ENCODE assay signal across 23 cellular contexts in the genomic region with DNA sequence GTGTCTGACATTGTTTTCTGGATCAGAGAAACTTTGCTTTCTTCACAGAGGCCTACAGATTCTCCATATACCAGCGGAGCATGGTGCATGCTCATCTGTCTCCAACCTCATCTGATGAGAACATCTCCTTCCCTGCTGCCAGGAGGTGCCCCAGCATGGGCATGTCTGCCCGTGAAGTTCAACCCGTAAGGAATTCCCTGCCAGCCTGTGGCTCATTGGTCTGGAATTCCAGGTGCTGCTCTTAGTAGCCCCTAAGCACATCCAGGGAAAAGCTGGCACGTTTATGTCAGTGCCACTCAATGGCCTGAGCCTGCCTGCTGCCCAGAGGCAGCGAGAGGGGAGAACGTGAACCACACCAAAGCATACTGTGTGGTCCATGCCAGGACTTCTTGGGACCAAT. TPM values are rescaled to one million over a fixed set of nuclear protein-coding genes. Genes with fewer than 3 reads are reported as not detected.
DNase-seq lines count a peak whose midpoint lies in the region; ATAC-seq, FAIRE-seq and TF ChIP-seq lines count a peak whose summit lies in the region.
"Had no signal": no experiment of that assay in that cellular context is flagged by ENCODE, and none has a peak within 500 bp of the region (broad histone marks: within the 10 kb centered on the region; RNA-seq: fewer than 3 reads in every experiment).

No MANE protein-coding gene starts in this region.

- CTCF ChIA-PET in activated CD4-positive, alpha-beta T cell treated with anti-CD3 and anti-CD28 coated beads, Interleukin-2, amount 10 ng/mL, durations not matched to agents 7 days and 5 days (lab: Charles Lee): interaction anchor here (0.9 kb wide), 1 partner anchor 250 kb away, joined by 3 read pairs; no protein-coding TSS in a partner anchor
- CTCF ChIA-PET in GM12878 (lab: Yijun Ruan, JAX): no interaction called here

- no peaks in the 10 kb centered on the region for H3K27me3 Mint-ChIP-seq in activated CD4-positive, alpha-beta T cell treated with anti-CD3 and anti-CD28 coated beads, Interleukin-2, amount 10 ng/mL, durations not matched to agents 7 days and 5 days
- peaks cover 36% of the 10 kb centered on the region for H3K27me3 Mint-ChIP-seq in nephron (ENCODE audit: low read depth)
- H3K27me3 Mint-ChIP-seq in mesothelial cell of epicardium (ENCODE audit: low read depth): peaks cover 39% of the 10 kb centered on the region

- H3K4me1 Mint-ChIP-seq in activated CD4-positive, alpha-beta T cell treated with anti-CD3 and anti-CD28 coated beads, Interleukin-2, amount 10 ng/mL, durations not matched to agents 7 days and 5 days: peaks cover 70% of the 10 kb centered on the region
- H3K4me1 Mint-ChIP-seq in nephron (peaks cover 14% of the 10 kb centered on the region), mesothelial cell of epicardium (peaks cover 33% of the 10 kb centered on the region)

- H3K27ac ChIP-seq in OCI-LY1 (ENCODE audit: low read depth, low read length, poor library complexity, severe bottlenecking): peak overlapping the region; percentile 93
- peak overlapping the region; percentile 95 for H3K27ac ChIP-seq in GM12878 (ENCODE audit: control insufficient read depth, insufficient read depth)
- H3K27ac ChIP-seq: HL-60, WERI-Rb-1 had no signal

- ATAC-seq in GM12878: no peak
- ATAC-seq: left lung had no signal

- no peaks in the 10 kb centered on the region for H3K36me3 ChIP-seq in OCI-LY1 (ENCODE audit: insufficient read depth, low read length)
- H3K36me3 ChIP-seq in GM12878 (ENCODE audit: control insufficient read depth in 2 of 2, insufficient read depth in 2 of 2, low read length in 1 of 2): no peaks in the 10 kb centered on the region
- H3K36me3 ChIP-seq: left lung, Peyer's patch, stomach, WERI-Rb-1 had no signal

- no peak overlapping the region for H3K4me3 ChIP-seq in OCI-LY1 (ENCODE audit: low read depth, low read length, poor library complexity, severe bottlenecking)
- H3K4me3 ChIP-seq in GM12878: no peak overlapping the region
- no peak overlapping the region for H3K4me3 ChIP-seq in lower leg skin (ENCODE audit: low read depth, poor library complexity, severe bottlenecking)
- H3K4me3 ChIP-seq: left lung, Peyer's patch, stomach had no signal

- H3K9me3 ChIP-seq in OCI-LY1 (ENCODE audit: low read length) (no peaks in the 10 kb centered on the region), GM12878 (replicated peaks; ENCODE audit: control insufficient read depth, insufficient read depth, low read length) (no peaks in the 10 kb centered on the region)
- H3K9me3 ChIP-seq: Caco-2, left lung, Peyer's patch, stomach had no signal

- H3K9ac ChIP-seq in OCI-LY1 (ENCODE audit: low read length) (no peak overlapping the region), GM12878 (ENCODE audit: control insufficient read depth, insufficient read depth, low read length) (no peak overlapping the region)

- H3K9me3 Mint-ChIP-seq in activated CD4-positive, alpha-beta T cell treated with anti-CD3 and anti-CD28 coated beads, Interleukin-2, amount 10 ng/mL, durations not matched to agents 7 days and 5 days: peaks cover 6% of the 10 kb centered on the region
- H3K9me3 Mint-ChIP-seq in nephron (no peaks in the 10 kb centered on the region), mesothelial cell of epicardium (no peaks in the 10 kb centered on the region)

- no peaks in the 10 kb centered on the region for H3K9me2 ChIP-seq in OCI-LY1 (ENCODE audit: low read depth, low read length)

- no peak for TF ChIP-seq RAD21 in GM12878 (IDR thresholded peaks at IDR 0.05; ENCODE audit: insufficient read depth, low read depth, low read length)

- RAD21 ChIA-PET in GM12878 (lab: Charles Lee; ENCODE audit: unreplicated experiment): no interaction called here

- no peak for FAIRE-seq in GM12878 (lab: Jason Lieb, UNC)
- FAIRE-seq: GM12892 had no signal

- no TSS peak for BruUV-seq in GM12878 (replicated peaks; lab: Mats Ljungman, UMichigan)

- no peak for TF ChIP-seq EP300 in GM12878 (IDR thresholded peaks at IDR 0.05; ENCODE audit: borderline replicate concordance in 1 of 2, control insufficient read depth in 1 of 2, low read depth in 2 of 2, low read length in 2 of 2)

- H3F3A ChIP-seq in OCI-LY1 (ENCODE audit: insufficient read depth, low read length): no peaks in the 10 kb centered on the region

- H3K27me3 ChIP-seq in OCI-LY1 (ENCODE audit: insufficient read depth, low read length): no peaks in the 10 kb centered on the region
- H3K27me3 ChIP-seq in GM12878 (replicated peaks in 1 of 2; ENCODE audit: control insufficient read depth in 2 of 2, insufficient read depth in 2 of 2, low read length in 1 of 2): no peaks in the 10 kb centered on the region
- H3K27me3 ChIP-seq: left lung, Peyer's patch, stomach had no signal

- intact Hi-C loops in GM12878 (cut with micrococcal nuclease; ENCODE audit: unreplicated experiment): loop anchor here (10.0 kb wide), 1 partner anchor 300 kb away; a partner anchor contains a TSS
- intact Hi-C loops in lower leg skin (cut with DNase I; ENCODE audit: low total_unique reads): no loop called here

- TF ChIP-seq POLR2A in GM12878 (IDR thresholded peaks at IDR 0.05; ENCODE audit: low read depth, low read length): no peak
- no peak for TF ChIP-seq POLR2A in lower leg skin (IDR thresholded peaks at IDR 0.05)

- H4K20me1 ChIP-seq in OCI-LY1 (ENCODE audit: insufficient read depth, low read length) (no peaks in the 10 kb centered on the region), GM12878 (ENCODE audit: control insufficient read depth, insufficient read depth) (no peaks in the 10 kb centered on the region)

- H2AFZ ChIP-seq in OCI-LY1 (ENCODE audit: low read length) (no peak overlapping the region), GM12878 (ENCODE audit: control insufficient read depth, low read depth, low read length) (no peak overlapping the region)

- WGBS in GM12878 (ENCODE audit: insufficient coverage, insufficient replicate concordance, low lambda C conversion rate, missing lambda C conversion rate): 93% methylated on average over 6 of the region's 6 CpGs
- 68 to 71% methylated on average over 6 of the region's 6 CpGs for WGBS in lower leg skin, 2 donors

- H3K27ac Mint-ChIP-seq in activated CD4-positive, alpha-beta T cell treated with anti-CD3 and anti-CD28 coated beads, Interleukin-2, amount 10 ng/mL, durations not matched to agents 7 days and 5 days: peak overlapping the region; percentile 100
- no peak overlapping the region for H3K27ac Mint-ChIP-seq in nephron
- no peak overlapping the region for H3K27ac Mint-ChIP-seq in mesothelial cell of epicardium

- in situ Hi-C loops in GM12878 (cut with MboI): no loop called here

- H3K4me3 Mint-ChIP-seq in activated CD4-positive, alpha-beta T cell treated with anti-CD3 and anti-CD28 coated beads, Interleukin-2, amount 10 ng/mL, durations not matched to agents 7 days and 5 days: peak overlapping the region; percentile 94
- H3K4me3 Mint-ChIP-seq in nephron (peak overlapping the region in 2 of 3 experiments; percentile 39 to 63), mesothelial cell of epicardium (no peak overlapping the region)

- H3K36me3 Mint-ChIP-seq in activated CD4-positive, alpha-beta T cell treated with anti-CD3 and anti-CD28 coated beads, Interleukin-2, amount 10 ng/mL, durations not matched to agents 7 days and 5 days (ENCODE audit: low read depth): peaks cover 48% of the 10 kb centered on the region
- no peaks in the 10 kb centered on the region for H3K36me3 Mint-ChIP-seq in nephron (ENCODE audit: low read depth)
- H3K36me3 Mint-ChIP-seq in mesothelial cell of epicardium: no peaks in the 10 kb centered on the region

- SMC1A ChIA-PET in GM12878 (lab: Charles Lee; ENCODE audit: uncharacterized antibody, unreplicated experiment): interaction anchor here (0.6 to 1.3 kb wide), 3 partner anchors 34 to 201 kb away, joined by 3 to 4 read pairs (median 4); no protein-coding TSS in a partner anchor

- H3K4me1 ChIP-seq in OCI-LY1 (ENCODE audit: insufficient read depth, low read length, severe bottlenecking) (peaks cover 59% of the 10 kb centered on the region), GM12878 (ENCODE audit: control insufficient read depth, insufficient read depth, low read length) (peaks cover 35% of the 10 kb centered on the region)
- H3K4me1 ChIP-seq: Caco-2 had no signal

- H3K4me2 ChIP-seq in OCI-LY1 (ENCODE audit: low read length): no peak overlapping the region
- H3K4me2 ChIP-seq in GM12878 (ENCODE audit: control insufficient read depth, insufficient read depth): peak overlapping the region; percentile 59

- POLR2A ChIA-PET in activated CD4-positive, alpha-beta T cell treated with anti-CD3 and anti-CD28 coated beads, Interleukin-2, amount 10 ng/mL, durations not matched to agents 7 days and 5 days (lab: Charles Lee): no interaction called here
- POLR2A ChIA-PET in GM12878 (lab: Charles Lee): interaction anchor here (0.9 kb wide), 2 partner anchors 26 to 190 kb away, joined by 3 read pairs; no protein-coding TSS in a partner anchor

- TF ChIP-seq CTCF in OCI-LY1 (IDR thresholded peaks at IDR 0.05; ENCODE audit: low read length) (no peak), GM12878 (IDR thresholded peaks at IDR 0.05 in 2 of 3, conservative IDR thresholded peaks at IDR 0.05 in 1 of 3; ENCODE audit: control insufficient read depth in 2 of 3, extremely low read depth in 1 of 3, insufficient read depth in 1 of 3, low read depth in 3 of 3, low read length in 3 of 3) (no peak), nephron (IDR thresholded peaks at IDR 0.05; ENCODE audit: unreplicated experiment in 3 of 3) (no peak), mesothelial cell of epicardium (IDR thresholded peaks at IDR 0.05; ENCODE audit: unreplicated experiment) (no peak), lower leg skin (IDR thresholded peaks at IDR 0.05) (no peak)

- no peak for DNase-seq in activated CD4-positive, alpha-beta T cell treated with anti-CD3 and anti-CD28 coated beads, Interleukin-2, amount 10 ng/mL, durations not matched to agents 7 days and 5 days
- no peak for DNase-seq in activated CD4-positive, alpha-beta T cell treated with anti-CD3 and anti-CD28 coated beads for 4 hours
- DNase-seq in GM12878 (ENCODE audit: low read depth, low spot score) (no peak), mesothelial cell of epicardium (ENCODE audit: low spot score in 2 of 2, unreplicated experiment in 2 of 2) (no peak), NCI-H82 (lab: John Stamatoyannopoulos, UW) (no peak), lower leg skin (ENCODE audit: low spot score in 2 of 2) (no peak)
- DNase-seq: activated CD8-positive, alpha-beta memory T cell treated with anti-CD3 and anti-CD28 coated beads, Interleukin-2, amount 50 U/mL, for 48 hours; Caco-2; foreskin melanocyte; KG1; left lung; NCI-H1092 treated with DMSO at 0.1 percent for 48 hours; NCI-H2171; NCI-H774; Peyer's patch; stimulated activated CD4-positive, alpha-beta T cell treated with anti-CD3 and anti-CD28 coated beads, Interleukin-12 subunit alpha, Interleukin-12 subunit beta, amount 100 ng/mL, for 4 hours; stomach; SW 1271; WERI-Rb-1 had no signal

- peaks cover 29% of the 10 kb centered on the region for H3K79me2 ChIP-seq in OCI-LY1 (ENCODE audit: insufficient read depth, low read length)
- H3K79me2 ChIP-seq in GM12878 (ENCODE audit: control insufficient read depth, insufficient read depth, low read length): peaks cover 45% of the 10 kb centered on the region

RNA-seq across cellular contexts. Expression of a gene that starts 1.7 kb away (rescaled TPM):
- 100 to 1,000 TPM; 364 to 392 TPM for total RNA-seq in activated CD4-positive, alpha-beta T cell treated with anti-CD3 and anti-CD28 coated beads, Interleukin-2, amount 10 ng/mL, durations not matched to agents 7 days and 5 days
- total RNA-seq in GM12878 (2013; cell fraction: nucleolus; rRNA removed): 469 and 500 TPM in 2 replicates
- 175 and 191 TPM in 2 replicates for total RNA-seq in GM12878 (2014; rRNA removed)
- 226 and 237 TPM in 2 replicates for total RNA-seq in GM12878 (2014; rRNA removed; fragmentation: Illumina TruSeq; extraction: Trizol)
- total RNA-seq in GM12878 (2021): 166 and 172 TPM in 2 replicates
- 137 TPM for polyA plus RNA-seq in GM12878 (2011; ENCODE audit: low read depth)
- polyA plus RNA-seq in GM12878 (2011; rRNA removed): 239 and 341 TPM in 2 replicates
- 81.5 and 89.9 TPM in 2 replicates for polyA plus RNA-seq in GM12878 (2011; cell fraction: cytosol; rRNA removed)
- 235 and 280 TPM in 2 replicates for polyA plus RNA-seq in GM12878 (2011; cell fraction: nucleus; rRNA removed)
- polyA plus RNA-seq in GM12878 (2012): 155 and 168 TPM in 2 replicates
- 215 and 267 TPM in 2 replicates for polyA plus RNA-seq in GM12878 (2014; fragmentation: Illumina TruSeq; extraction: Trizol)
- 100 to 1,000 TPM; 109 to 154 TPM for polyA plus RNA-seq in GM12878 (2014; fragmentation: Nextera tagmentation; extraction: Ambion mirVana)
- polyA plus RNA-seq in GM12878 (2014; rRNA removed): 172 and 174 TPM in 2 replicates
- polyA plus RNA-seq in GM12878 (2016; fragmentation: Nextera tagmentation; extraction: Ambion mirVana): 100 to 1,000 TPM; 185 to 188 TPM
- polyA minus RNA-seq in GM12878 (2011; rRNA and poly(A)+ RNA removed): 140 and 144 TPM in 2 replicates
- 57.5 and 82.0 TPM in 2 replicates for polyA minus RNA-seq in GM12878 (2011; cell fraction: cytosol; rRNA and poly(A)+ RNA removed)
- polyA minus RNA-seq in GM12878 (2011; cell fraction: nucleus; rRNA and poly(A)+ RNA removed): 166 and 247 TPM in 2 replicates
- total RNA-seq in mesothelial cell of epicardium: 46.3 to 52.0 TPM (median 47.4 TPM) in 3 replicates
- total RNA-seq in lower leg skin: 10 to 100 TPM; 48.1 to 74.6 (median 58.1) TPM
